Comparison of ENCODE assay signal across 15 cellular contexts in the genomic region with DNA sequence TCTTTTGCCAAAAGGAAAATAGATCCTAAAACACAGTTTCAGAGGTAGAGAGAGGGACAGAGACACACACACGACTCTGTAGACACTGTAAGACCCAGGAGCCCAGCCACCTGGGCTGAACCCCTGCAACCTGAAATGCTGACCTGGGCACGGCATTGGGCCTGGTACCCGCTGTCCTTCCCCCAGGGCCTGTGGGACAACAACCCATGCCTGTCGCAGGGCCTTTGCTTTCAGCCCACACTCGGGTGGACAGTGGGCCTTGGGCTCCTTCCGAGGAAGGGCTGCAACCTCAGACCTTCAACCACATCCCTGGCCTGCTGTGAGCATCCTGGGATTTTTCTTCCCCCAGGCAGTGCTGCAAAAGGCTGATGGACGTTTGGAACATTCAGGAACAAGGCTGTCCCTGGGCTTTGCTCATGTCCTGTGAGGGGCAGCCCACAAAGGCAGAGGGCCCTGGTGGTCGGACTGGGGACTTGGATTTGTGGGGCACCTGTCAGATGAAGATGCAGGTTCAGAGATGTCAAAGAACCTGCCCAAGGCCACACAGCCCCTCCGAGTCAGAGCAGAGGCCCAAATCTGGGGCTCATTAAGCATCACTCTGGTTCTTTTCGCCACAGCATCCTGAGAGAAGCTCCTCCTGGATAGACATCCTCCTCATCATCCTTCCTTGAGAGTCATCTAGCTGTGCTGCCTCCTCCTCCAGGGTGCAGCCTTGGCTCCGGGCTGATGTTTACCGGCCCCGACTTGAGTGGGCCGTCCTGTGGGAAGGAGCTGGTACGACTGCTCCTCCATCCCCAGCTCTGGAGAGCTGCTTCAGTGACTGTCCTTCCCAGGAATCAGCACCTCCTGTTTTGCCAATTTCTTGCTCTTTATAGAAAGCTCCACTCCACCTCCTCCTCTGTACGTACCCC. TPM values are rescaled to one million over a fixed set of nuclear protein-coding genes. Genes with fewer than 3 reads are reported as not detected.
DNase-seq lines count a peak whose midpoint lies in the region; ATAC-seq and TF ChIP-seq lines count a peak whose summit lies in the region.
"Had no signal": no experiment of that assay in that cellular context is flagged by ENCODE, and none has a peak within 500 bp of the region (broad histone marks: within the 10 kb centered on the region; RNA-seq: fewer than 3 reads in every experiment).

No MANE protein-coding gene starts in this region.

- ATAC-seq in activated CD8-positive, alpha-beta T cell treated with anti-CD3 and anti-CD28 coated beads, Interleukin-2, amount 10 ng/mL, durations not matched to agents 7 days and 5 days: no peak
- no peak for ATAC-seq in activated CD8-positive, alpha-beta T cell treated with anti-CD3 and anti-CD28 coated beads for 36 hours

- DNase-seq in activated CD8-positive, alpha-beta T cell treated with anti-CD3 and anti-CD28 coated beads, Interleukin-2, amount 10 ng/mL, durations not matched to agents 7 days and 5 days: no peak
- no peak for DNase-seq in activated CD8-positive, alpha-beta T cell treated with anti-CD3 and anti-CD28 coated beads for 36 hours
- peak; percentile 26 for DNase-seq in H7
- peak; percentile 45 for DNase-seq in inferior parietal cortex (ENCODE audit: extremely low spot score)
- peak; percentile 73 for DNase-seq in posterior vena cava (ENCODE audit: low spot score)
- no peak for DNase-seq in T-helper 2 cell treated with Interferon-gamma antibody and Interleukin-4, amounts not matched to agents 5 μg/mL and 100 μg/mL, for 36 hours (ENCODE audit: low spot score)
- no peak for DNase-seq in NCI-H526 (lab: John Stamatoyannopoulos, UW)
- no peak for DNase-seq in NCI-H526 treated with DMSO at 0.1 percent for 48 hours (lab: John Stamatoyannopoulos, UW)
- DNase-seq: BE2C, DMS79 treated with DMSO at 0.1 percent for 48 hours, H9, NCI-H1105, NCI-H187, NCI-H774, PC-9 had no signal

- intact Hi-C loops in activated CD8-positive, alpha-beta T cell treated with anti-CD3 and anti-CD28 coated beads for 36 hours (cut with micrococcal nuclease): no loop called here
- intact Hi-C loops in posterior vena cava (cut with DNase I): no loop called here

- no peak for TF ChIP-seq CTCF in activated CD8-positive, alpha-beta T cell treated with anti-CD3 and anti-CD28 coated beads for 36 hours (IDR thresholded peaks at IDR 0.05)

- POLR2A ChIA-PET in activated CD8-positive, alpha-beta T cell treated with anti-CD3 and anti-CD28 coated beads, Interleukin-2, amount 10 ng/mL, durations not matched to agents 7 days and 5 days (lab: Charles Lee): no interaction called here
- POLR2A ChIA-PET in activated CD8-positive, alpha-beta T cell treated with anti-CD3 and anti-CD28 coated beads for 36 hours (lab: Charles Lee): interaction anchor here (1.2 kb wide), 1 partner anchor 25 kb away, joined by 3 read pairs; no protein-coding TSS in a partner anchor

- H3K27me3 ChIP-seq in H7 (ENCODE audit: control insufficient read depth, insufficient read depth, low read length): no peaks in the 10 kb centered on the region
- H3K27me3 ChIP-seq: BE2C had no signal

- no peak overlapping the region for H3K4me3 Mint-ChIP-seq in activated CD8-positive, alpha-beta T cell treated with anti-CD3 and anti-CD28 coated beads, Interleukin-2, amount 10 ng/mL, durations not matched to agents 7 days and 5 days
- no peak overlapping the region for H3K4me3 Mint-ChIP-seq in activated CD8-positive, alpha-beta T cell treated with anti-CD3 and anti-CD28 coated beads for 36 hours
- no peak overlapping the region for H3K4me3 Mint-ChIP-seq in T-helper 2 cell treated with Interferon-gamma antibody and Interleukin-4, amounts not matched to agents 5 μg/mL and 100 μg/mL, for 36 hours
- H3K4me3 Mint-ChIP-seq: H9 had no signal

- H3K9me3 Mint-ChIP-seq in activated CD8-positive, alpha-beta T cell treated with anti-CD3 and anti-CD28 coated beads, Interleukin-2, amount 10 ng/mL, durations not matched to agents 7 days and 5 days (ENCODE audit: insufficient read depth): no peaks in the 10 kb centered on the region
- H3K9me3 Mint-ChIP-seq in activated CD8-positive, alpha-beta T cell treated with anti-CD3 and anti-CD28 coated beads for 36 hours: no peaks in the 10 kb centered on the region
- H3K9me3 Mint-ChIP-seq in T-helper 2 cell treated with Interferon-gamma antibody and Interleukin-4, amounts not matched to agents 5 μg/mL and 100 μg/mL, for 36 hours: no peaks in the 10 kb centered on the region

- H3K36me3 ChIP-seq in H7 (replicated peaks; ENCODE audit: control insufficient read depth, insufficient read depth, low read length): no peaks in the 10 kb centered on the region
- H3K36me3 ChIP-seq: BE2C had no signal

- no peak overlapping the region for H3K4me3 ChIP-seq in H7 (ENCODE audit: insufficient read depth, low read depth, low read length)
- H3K4me3 ChIP-seq: PC-9 had no signal

- no peaks in the 10 kb centered on the region for H3K27me3 Mint-ChIP-seq in activated CD8-positive, alpha-beta T cell treated with anti-CD3 and anti-CD28 coated beads, Interleukin-2, amount 10 ng/mL, durations not matched to agents 7 days and 5 days (ENCODE audit: low read depth)
- no peaks in the 10 kb centered on the region for H3K27me3 Mint-ChIP-seq in activated CD8-positive, alpha-beta T cell treated with anti-CD3 and anti-CD28 coated beads for 36 hours
- H3K27me3 Mint-ChIP-seq in T-helper 2 cell treated with Interferon-gamma antibody and Interleukin-4, amounts not matched to agents 5 μg/mL and 100 μg/mL, for 36 hours (ENCODE audit: low read depth): no peaks in the 10 kb centered on the region

- H3K27ac Mint-ChIP-seq in activated CD8-positive, alpha-beta T cell treated with anti-CD3 and anti-CD28 coated beads, Interleukin-2, amount 10 ng/mL, durations not matched to agents 7 days and 5 days: peak overlapping the region; percentile 19
- no peak overlapping the region for H3K27ac Mint-ChIP-seq in activated CD8-positive, alpha-beta T cell treated with anti-CD3 and anti-CD28 coated beads for 36 hours
- no peak overlapping the region for H3K27ac Mint-ChIP-seq in T-helper 2 cell treated with Interferon-gamma antibody and Interleukin-4, amounts not matched to agents 5 μg/mL and 100 μg/mL, for 36 hours
- H3K27ac Mint-ChIP-seq: H9 had no signal

- peaks cover 19% of the 10 kb centered on the region for H3K36me3 Mint-ChIP-seq in activated CD8-positive, alpha-beta T cell treated with anti-CD3 and anti-CD28 coated beads, Interleukin-2, amount 10 ng/mL, durations not matched to agents 7 days and 5 days (ENCODE audit: low read depth)
- H3K36me3 Mint-ChIP-seq in activated CD8-positive, alpha-beta T cell treated with anti-CD3 and anti-CD28 coated beads for 36 hours (ENCODE audit: low read depth): peaks cover 12% of the 10 kb centered on the region
- peaks cover 24% of the 10 kb centered on the region for H3K36me3 Mint-ChIP-seq in T-helper 2 cell treated with Interferon-gamma antibody and Interleukin-4, amounts not matched to agents 5 μg/mL and 100 μg/mL, for 36 hours (ENCODE audit: low read depth)

- CTCF ChIA-PET in activated CD8-positive, alpha-beta T cell treated with anti-CD3 and anti-CD28 coated beads, Interleukin-2, amount 10 ng/mL, durations not matched to agents 7 days and 5 days (lab: Charles Lee): interaction anchor here (1.2 to 2.7 kb wide), 5 partner anchors 21 to 47 kb away, joined by 3 to 9 read pairs (median 5); no protein-coding TSS in a partner anchor
- CTCF ChIA-PET in activated CD8-positive, alpha-beta T cell treated with anti-CD3 and anti-CD28 coated beads for 36 hours (lab: Charles Lee): interaction anchor here (0.8 to 2.7 kb wide), 10 partner anchors 11 to 55 kb away, joined by 3 to 17 read pairs (median 3); no protein-coding TSS in a partner anchor

- peaks cover 28% of the 10 kb centered on the region for H3K4me1 Mint-ChIP-seq in activated CD8-positive, alpha-beta T cell treated with anti-CD3 and anti-CD28 coated beads, Interleukin-2, amount 10 ng/mL, durations not matched to agents 7 days and 5 days (ENCODE audit: low read depth)
- peaks cover 25% of the 10 kb centered on the region for H3K4me1 Mint-ChIP-seq in activated CD8-positive, alpha-beta T cell treated with anti-CD3 and anti-CD28 coated beads for 36 hours (ENCODE audit: low read depth)
- peaks cover 18% of the 10 kb centered on the region for H3K4me1 Mint-ChIP-seq in T-helper 2 cell treated with Interferon-gamma antibody and Interleukin-4, amounts not matched to agents 5 μg/mL and 100 μg/mL, for 36 hours (ENCODE audit: low read depth)

RNA-seq across cellular contexts. Expression of a gene that starts 32.7 kb away (rescaled TPM):
- total RNA-seq in activated CD8-positive, alpha-beta T cell treated with anti-CD3 and anti-CD28 coated beads, Interleukin-2, amount 10 ng/mL, durations not matched to agents 7 days and 5 days: 10 to 100 TPM; 14.8 to 16.2 TPM
- 1 to 10 TPM; 4.0 to 6.2 TPM for total RNA-seq in activated CD8-positive, alpha-beta T cell treated with anti-CD3 and anti-CD28 coated beads for 36 hours
- total RNA-seq in H7 (2014; rRNA removed; shearing (Covaris generic)): 5.2 and 6.1 TPM in 2 replicates
- 10 to 100 TPM; 37.4 to 52.3 TPM for total RNA-seq in posterior vena cava

RNA-seq across cellular contexts. Expression of a gene that starts 33.0 kb away (rescaled TPM):
- total RNA-seq in activated CD8-positive, alpha-beta T cell treated with anti-CD3 and anti-CD28 coated beads, Interleukin-2, amount 10 ng/mL, durations not matched to agents 7 days and 5 days: 10 to 100 TPM; 39.8 to 41.4 TPM
- total RNA-seq in activated CD8-positive, alpha-beta T cell treated with anti-CD3 and anti-CD28 coated beads for 36 hours: 10 to 100 TPM; 52.9 to 53.4 TPM
- total RNA-seq in H7 (2014; rRNA removed; shearing (Covaris generic)): 60.3 and 62.0 TPM in 2 replicates
- total RNA-seq in posterior vena cava: 10 to 100 TPM; 55.1 to 56.4 TPM

Comparison
In these comparisons a context has a peak if more than half of its experiments do, and no peak if none do; other contexts are left out.
1. DNase-seq: peak in H7 (single experiment), inferior parietal cortex (single experiment) and posterior vena cava (single experiment); none in activated CD8-positive, alpha-beta T cell treated with anti-CD3 and anti-CD28 coated beads, Interleukin-2, amount 10 ng/mL, durations not matched to agents 7 days and 5 days (single experiment), activated CD8-positive, alpha-beta T cell treated with anti-CD3 and anti-CD28 coated beads for 36 hours (single experiment), T-helper 2 cell treated with Interferon-gamma antibody and Interleukin-4, amounts not matched to agents 5 μg/mL and 100 μg/mL, for 36 hours (single experiment), NCI-H526 (0 of 2) and NCI-H526 treated with DMSO at 0.1 percent for 48 hours (single experiment).